36 cellular contexts compared by ENCODE assay signal in the genomic region with DNA sequence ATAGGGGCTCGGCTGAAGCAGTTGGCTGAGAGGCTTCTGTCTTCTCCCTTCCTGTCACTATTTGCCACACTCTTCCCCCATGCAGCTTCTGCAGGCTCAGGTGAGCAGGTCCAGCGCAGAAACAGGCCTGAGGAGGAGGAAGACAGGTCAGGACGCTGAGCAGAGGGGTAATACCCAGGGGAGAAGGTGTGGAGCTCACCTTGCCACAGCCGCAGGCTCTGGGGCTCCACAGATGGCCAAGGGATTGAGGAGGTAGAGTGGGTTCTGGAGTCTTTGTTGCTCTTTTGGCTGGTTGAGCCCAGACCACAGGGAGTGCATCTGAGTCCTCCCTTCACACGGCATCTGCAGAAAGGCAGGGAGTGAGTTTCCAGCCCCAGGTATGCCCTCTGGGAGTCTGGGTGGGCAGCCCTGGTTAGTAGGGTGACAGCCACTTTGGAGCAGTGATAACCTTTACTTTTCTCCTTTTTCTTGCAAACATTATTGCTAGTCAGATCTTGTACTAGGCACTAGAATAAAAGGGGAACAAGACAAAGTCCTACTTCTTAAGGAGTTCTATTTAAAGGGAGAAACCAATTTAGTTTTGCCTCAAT. TPM values are rescaled to one million over a fixed set of nuclear protein-coding genes. Genes with fewer than 3 reads are reported as not detected.
DNase-seq lines count a peak whose midpoint lies in the region; ATAC-seq and TF ChIP-seq lines count a peak whose summit lies in the region.
"Had no signal": no experiment of that assay in that cellular context is flagged by ENCODE, and none has a peak within 500 bp of the region (broad histone marks: within the 10 kb centered on the region; RNA-seq: fewer than 3 reads in every experiment).

No MANE protein-coding gene starts in this region.

- no peak overlapping the region for H2BK15ac ChIP-seq in mesendoderm (replicated peaks; ENCODE audit: low read depth)

- H3K9me3 ChIP-seq in neural progenitor cell (ENCODE audit: low read depth), result no peaks in the 10 kb centered on the region
- H3K9me3 ChIP-seq: Caco-2, MG63, psoas muscle, transverse colon had no signal

- no peak overlapping the region for H2AK5ac ChIP-seq in mesendoderm (ENCODE audit: low read length)

- H3K27me3 Mint-ChIP-seq in Calu3 (ENCODE audit: unreplicated experiment) (no peaks in the 10 kb centered on the region), GM23338 (ENCODE audit: insufficient read depth, low read depth, poor library complexity) (peaks cover 3% of the 10 kb centered on the region), neural progenitor cell (ENCODE audit: insufficient read depth, low read depth) (peaks cover 3% of the 10 kb centered on the region)
- no peaks in the 10 kb centered on the region for H3K27me3 Mint-ChIP-seq in activated T-helper 17 cell treated with anti-CD3 and anti-CD28 coated beads, Interleukin-2, amount 50 U/mL, for 72 hours
- H3K27me3 Mint-ChIP-seq: activated CD4-positive, alpha-beta T cell treated with anti-CD3 and anti-CD28 coated beads, Interleukin-2, amount 10 ng/mL, durations not matched to agents 24 days and 14 days; dendritic cell treated with granulocyte-macrophage colony-stimulating factor and Interleukin-4, amounts not matched to agents 40 ng/mL and 50 ng/mL, for 4 days had no signal

- no peak overlapping the region for H3K23ac ChIP-seq in mesendoderm (ENCODE audit: low read length)

- H3K4me2 ChIP-seq in GM23338 (no peak overlapping the region), neural progenitor cell (no peak overlapping the region), mesendoderm (ENCODE audit: low read length) (no peak overlapping the region)
- H3K4me2 ChIP-seq: PC-9 had no signal

- no peaks in the 10 kb centered on the region for H3K27me3 ChIP-seq in GM23338 (ENCODE audit: insufficient read depth)
- H3K27me3 ChIP-seq in neural progenitor cell, result no peaks in the 10 kb centered on the region
- H3K27me3 ChIP-seq in mesendoderm (ENCODE audit: insufficient read depth, low read length, poor library complexity), result no peaks in the 10 kb centered on the region
- H3K27me3 ChIP-seq: MG63, transverse colon had no signal

- H3K27ac Mint-ChIP-seq in Calu3 (ENCODE audit: unreplicated experiment), result peak overlapping the region; percentile 10
- H3K27ac Mint-ChIP-seq in GM23338, result no peak overlapping the region
- H3K27ac Mint-ChIP-seq in activated T-helper 17 cell treated with anti-CD3 and anti-CD28 coated beads, Interleukin-2, amount 50 U/mL, for 72 hours, result peak overlapping the region; percentile 18
- no peak overlapping the region for H3K27ac Mint-ChIP-seq in neural progenitor cell
- H3K27ac Mint-ChIP-seq: activated CD4-positive, alpha-beta T cell treated with anti-CD3 and anti-CD28 coated beads, Interleukin-2, amount 10 ng/mL, durations not matched to agents 24 days and 14 days; dendritic cell treated with granulocyte-macrophage colony-stimulating factor and Interleukin-4, amounts not matched to agents 40 ng/mL and 50 ng/mL, for 4 days had no signal

- H3K4me3 Mint-ChIP-seq in Calu3 (ENCODE audit: low read depth, unreplicated experiment) (no peak overlapping the region), GM23338 (no peak overlapping the region), neural progenitor cell (no peak overlapping the region)
- H3K4me3 Mint-ChIP-seq in activated T-helper 17 cell treated with anti-CD3 and anti-CD28 coated beads, Interleukin-2, amount 50 U/mL, for 72 hours, result no peak overlapping the region
- H3K4me3 Mint-ChIP-seq: activated CD4-positive, alpha-beta T cell treated with anti-CD3 and anti-CD28 coated beads, Interleukin-2, amount 10 ng/mL, durations not matched to agents 24 days and 14 days; dendritic cell treated with granulocyte-macrophage colony-stimulating factor and Interleukin-4, amounts not matched to agents 40 ng/mL and 50 ng/mL, for 4 days had no signal

- H3K4ac ChIP-seq in mesendoderm (ENCODE audit: low read depth, low read length), result no peak overlapping the region

- no peak overlapping the region for H3K18ac ChIP-seq in mesendoderm (ENCODE audit: low read length)

- H3K4me1 Mint-ChIP-seq in Calu3 (ENCODE audit: low read depth, unreplicated experiment) (no peaks in the 10 kb centered on the region), GM23338 (peaks cover 4% of the 10 kb centered on the region; the same call in 2 of the 3 replicates), neural progenitor cell (peaks cover 6% of the 10 kb centered on the region)
- peaks cover 7% of the 10 kb centered on the region for H3K4me1 Mint-ChIP-seq in activated T-helper 17 cell treated with anti-CD3 and anti-CD28 coated beads, Interleukin-2, amount 50 U/mL, for 72 hours

- H3K56ac ChIP-seq in mesendoderm (ENCODE audit: low read length), result no peak overlapping the region

- WGBS in mesendoderm (ENCODE audit: extremely low coverage, insufficient coverage, low lambda C conversion rate), result no CpG with 5 or more reads among the region's 5 CpGs

- no peaks in the 10 kb centered on the region for H3K79me1 ChIP-seq in mesendoderm (ENCODE audit: low read length)

- ATAC-seq in GM23338, result no peak
- no peak for ATAC-seq in activated T-helper 17 cell treated with anti-CD3 and anti-CD28 coated beads, Interleukin-2, amount 50 U/mL, for 72 hours (replicated peaks)
- ATAC-seq: esophagus mucosa, left lobe of liver, psoas muscle had no signal

- H2BK120ac ChIP-seq in mesendoderm (ENCODE audit: low read depth, low read length), result no peak overlapping the region

- peaks cover 3% of the 10 kb centered on the region for H4K20me1 ChIP-seq in GM23338 (replicated peaks; ENCODE audit: insufficient read depth)
- peaks cover 3% of the 10 kb centered on the region for H4K20me1 ChIP-seq in neural progenitor cell (ENCODE audit: low read depth)

- H3K4me3 ChIP-seq in GM23338, result no peak overlapping the region
- H3K4me3 ChIP-seq in neural progenitor cell, result no peak overlapping the region
- H3K4me3 ChIP-seq in mesendoderm (ENCODE audit: low read length), result no peak overlapping the region
- H3K4me3 ChIP-seq: MG63, PC-9, psoas muscle, transverse colon had no signal

- H4K8ac ChIP-seq in mesendoderm (ENCODE audit: low read depth, low read length), result no peak overlapping the region

- no TSS peak for BruUV-seq in Calu3 (replicated peaks; lab: Mats Ljungman, UMichigan)

- CTCF ChIA-PET in Calu3 (lab: Charles Lee), result interaction anchor here (0.7 kb wide), 1 partner anchor 27 kb away, joined by 3 read pairs; a partner anchor contains a TSS

- H3K27ac ChIP-seq in GM23338 (ENCODE audit: low read depth), result peak overlapping the region; percentile 39; the same call in 1 of the 2 replicates
- H3K27ac ChIP-seq in neural progenitor cell, result peak overlapping the region; percentile 53
- no peak overlapping the region for H3K27ac ChIP-seq in mesendoderm (ENCODE audit: low read depth, low read length)
- H3K27ac ChIP-seq: PC-9, psoas muscle, transverse colon had no signal

- no peak overlapping the region for H2AFZ ChIP-seq in GM23338
- no peak overlapping the region for H2AFZ ChIP-seq in neural progenitor cell (replicated peaks)
- H2AFZ ChIP-seq: PC-9 had no signal

- H3K9ac ChIP-seq in neural progenitor cell (no peak overlapping the region), mesendoderm (ENCODE audit: low read length) (no peak overlapping the region)

- no peaks in the 10 kb centered on the region for H3K4me1 ChIP-seq in GM23338 (ENCODE audit: insufficient read depth)
- H3K4me1 ChIP-seq in neural progenitor cell, result peaks cover 3% of the 10 kb centered on the region
- no peaks in the 10 kb centered on the region for H3K4me1 ChIP-seq in mesendoderm (ENCODE audit: control insufficient read depth, low read depth, low read length)
- H3K4me1 ChIP-seq: Caco-2, psoas muscle, transverse colon had no signal

- H3K79me2 ChIP-seq in GM23338 (replicated peaks; ENCODE audit: insufficient read depth) (no peaks in the 10 kb centered on the region), neural progenitor cell (ENCODE audit: low read depth) (peaks cover under 1% of the 10 kb centered on the region), mesendoderm (ENCODE audit: control insufficient read depth, insufficient read depth, low read length) (no peaks in the 10 kb centered on the region)

- H3K36me3 Mint-ChIP-seq in Calu3 (ENCODE audit: insufficient read depth, unreplicated experiment), result peaks cover 42% of the 10 kb centered on the region
- H3K36me3 Mint-ChIP-seq in GM23338 (ENCODE audit: low read depth), result peaks cover 60% of the 10 kb centered on the region
- H3K36me3 Mint-ChIP-seq in activated T-helper 17 cell treated with anti-CD3 and anti-CD28 coated beads, Interleukin-2, amount 50 U/mL, for 72 hours (ENCODE audit: low read depth), result peaks cover 55% of the 10 kb centered on the region
- peaks cover 22% of the 10 kb centered on the region for H3K36me3 Mint-ChIP-seq in neural progenitor cell

- no peak overlapping the region for H4K5ac ChIP-seq in mesendoderm (ENCODE audit: low read length)

- intact Hi-C loops in Calu3 (cut with micrococcal nuclease; ENCODE audit: unreplicated experiment), result no loop called here

- H3F3A ChIP-seq in GM23338 (replicated peaks; ENCODE audit: low read depth) (peaks cover 14% of the 10 kb centered on the region), neural progenitor cell (ENCODE audit: low read depth) (peaks cover 18% of the 10 kb centered on the region)

- DNase-seq in Calu3, result no peak
- DNase-seq in GM23338 (ENCODE audit: low spot score), result no peak
- no peak for DNase-seq in neural progenitor cell (ENCODE audit: low spot score)
- DNase-seq in NCI-H446 treated with DMSO at 0.1 percent for 48 hours (lab: John Stamatoyannopoulos, UW), result no peak
- no peak for DNase-seq in retina
- no peak for DNase-seq in mesendoderm
- DNase-seq: activated CD4-positive, alpha-beta T cell treated with anti-CD3 and anti-CD28 coated beads, Interleukin-2, amount 10 ng/mL, durations not matched to agents 24 days and 14 days; activated CD8-positive, alpha-beta memory T cell treated with anti-CD3 and anti-CD28 coated beads for 24 hours; activated gamma-delta T cell; C1 segment of cervical spinal cord; Caco-2; caudate nucleus; DMS79; GDM1; KG1; MG63; NCI-H1105; NCI-H187; NCI-H524; NK-92 treated with Interleukin-12 subunit alpha and Interleukin-12 subunit beta, amount 100 ng/mL, for 24 hours; nucleus accumbens; PC-9; psoas muscle; SHP77; stimulated activated CD4-positive, alpha-beta T cell treated with anti-CD3 and anti-CD28 coated beads, Interleukin-4, amount 100 ng/mL, for 1 hour; T-helper 9 cell; transverse colon had no signal

- TF ChIP-seq CTCF in Calu3 (IDR thresholded peaks at IDR 0.05; ENCODE audit: unreplicated experiment), result no peak
- TF ChIP-seq CTCF in GM23338 (conservative IDR thresholded peaks at IDR 0.05; ENCODE audit: low read depth in 2 of 2), result no peak
- no peak for TF ChIP-seq CTCF in neural progenitor cell (IDR thresholded peaks at IDR 0.05)

- H3K9me2 ChIP-seq in GM23338 (ENCODE audit: insufficient read depth), result no peaks in the 10 kb centered on the region

- H3K9me3 Mint-ChIP-seq in Calu3 (ENCODE audit: low read depth, unreplicated experiment) (no peaks in the 10 kb centered on the region), GM23338 (no peaks in the 10 kb centered on the region), neural progenitor cell (no peaks in the 10 kb centered on the region)
- no peaks in the 10 kb centered on the region for H3K9me3 Mint-ChIP-seq in activated T-helper 17 cell treated with anti-CD3 and anti-CD28 coated beads, Interleukin-2, amount 50 U/mL, for 72 hours
- H3K9me3 Mint-ChIP-seq: activated CD4-positive, alpha-beta T cell treated with anti-CD3 and anti-CD28 coated beads, Interleukin-2, amount 10 ng/mL, durations not matched to agents 24 days and 14 days; dendritic cell treated with granulocyte-macrophage colony-stimulating factor and Interleukin-4, amounts not matched to agents 40 ng/mL and 50 ng/mL, for 4 days had no signal

- peaks cover 38% of the 10 kb centered on the region for H3K36me3 ChIP-seq in GM23338 (ENCODE audit: insufficient read depth)
- peaks cover 3% of the 10 kb centered on the region for H3K36me3 ChIP-seq in neural progenitor cell
- H3K36me3 ChIP-seq in mesendoderm (ENCODE audit: control insufficient read depth, insufficient read depth, low read length), result peaks cover 13% of the 10 kb centered on the region

- H2BK5ac ChIP-seq in mesendoderm (ENCODE audit: low read length), result no peak overlapping the region

RNA-seq across cellular contexts. Expression of a gene that starts 9.7 kb away (rescaled TPM):
- 178 and 186 TPM in 2 replicates for total RNA-seq in Calu3 (2022)
- 249 and 274 TPM in 2 replicates for total RNA-seq in GM23338 (2014; rRNA removed; shearing (Covaris generic))
- polyA plus RNA-seq in GM23338 (2016; fragmentation: Nextera tagmentation; extraction: Ambion mirVana), result 224 and 228 TPM in 2 replicates
- 100 to 1,000 TPM; 203 to 303 TPM for total RNA-seq in activated T-helper 17 cell treated with anti-CD3 and anti-CD28 coated beads, Interleukin-2, amount 50 U/mL, for 72 hours
- 204 and 220 TPM in 2 replicates for total RNA-seq in neural progenitor cell (ENCODE audit: low replicate concordance)
- polyA plus RNA-seq in mesendoderm (2013, experiment 1 of 2), result 199 TPM
- 201 TPM for polyA plus RNA-seq in mesendoderm (2013, experiment 2 of 2)

RNA-seq across cellular contexts. Expression of a gene that starts 9.8 kb away (rescaled TPM):
- 31.6 and 35.5 TPM in 2 replicates for total RNA-seq in Calu3 (2022)
- total RNA-seq in GM23338 (2014; rRNA removed; shearing (Covaris generic)), result 4.7 and 7.7 TPM in 2 replicates
- polyA plus RNA-seq in GM23338 (2016; fragmentation: Nextera tagmentation; extraction: Ambion mirVana), result 8.1 and 8.2 TPM in 2 replicates
- total RNA-seq in activated T-helper 17 cell treated with anti-CD3 and anti-CD28 coated beads, Interleukin-2, amount 50 U/mL, for 72 hours, result 10 to 100 TPM; 11.4 to 12.9 TPM
- total RNA-seq in neural progenitor cell (ENCODE audit: low replicate concordance), result 6.0 and 13.7 TPM in 2 replicates
- 7.2 TPM for polyA plus RNA-seq in mesendoderm (2013, experiment 1 of 2)
- 7.4 TPM for polyA plus RNA-seq in mesendoderm (2013, experiment 2 of 2)

RNA-seq across cellular contexts. Expression of a gene that starts 15.1 kb away (rescaled TPM):
- total RNA-seq in Calu3 (2022), result 1.5 and 1.8 TPM in 2 replicates
- 0.31 TPM in 1 of 2 replicates, not detected in the other for total RNA-seq in GM23338 (2014; rRNA removed; shearing (Covaris generic))
- polyA plus RNA-seq in GM23338 (2016; fragmentation: Nextera tagmentation; extraction: Ambion mirVana), result 2.2 TPM in 2 replicates
- total RNA-seq in activated T-helper 17 cell treated with anti-CD3 and anti-CD28 coated beads, Interleukin-2, amount 50 U/mL, for 72 hours, result 1 to 10 TPM in 1 of 2 donors, under 1 TPM in 1; 0.99 to 1.1 TPM
- total RNA-seq in neural progenitor cell (ENCODE audit: low replicate concordance), result 0.17 and 5.3 TPM in 2 replicates
- 0.65 TPM for polyA plus RNA-seq in mesendoderm (2013, experiment 1 of 2)
- 0.62 TPM for polyA plus RNA-seq in mesendoderm (2013, experiment 2 of 2)

RNA-seq across cellular contexts. Expression of a gene that starts 19.1 kb away (rescaled TPM):
- 0.66 and 0.88 TPM in 2 replicates for total RNA-seq in Calu3 (2022)
- 69.4 and 86.6 TPM in 2 replicates for total RNA-seq in GM23338 (2014; rRNA removed; shearing (Covaris generic))
- 33.2 and 37.5 TPM in 2 replicates for polyA plus RNA-seq in GM23338 (2016; fragmentation: Nextera tagmentation; extraction: Ambion mirVana)
- 100 to 1,000 TPM; 228 to 323 TPM for total RNA-seq in activated T-helper 17 cell treated with anti-CD3 and anti-CD28 coated beads, Interleukin-2, amount 50 U/mL, for 72 hours
- total RNA-seq in neural progenitor cell (ENCODE audit: low replicate concordance), result 0.32 and 0.77 TPM in 2 replicates
- 19.6 TPM for polyA plus RNA-seq in mesendoderm (2013, experiment 1 of 2)
- polyA plus RNA-seq in mesendoderm (2013, experiment 2 of 2), result 20.3 TPM
- total RNA-seq: myocyte had no signal

RNA-seq across cellular contexts. Expression of a gene that starts 23.0 kb away (rescaled TPM):
- total RNA-seq in Calu3 (2022) (not detected in 2 replicates), neural progenitor cell (ENCODE audit: low replicate concordance) (not detected in 2 replicates)
- total RNA-seq in GM23338 (2014; rRNA removed; shearing (Covaris generic)), result not detected in 2 replicates
- 0.21 and 0.42 TPM in 2 replicates for polyA plus RNA-seq in GM23338 (2016; fragmentation: Nextera tagmentation; extraction: Ambion mirVana)
- under 1 TPM; 0.28 to 0.37 TPM for total RNA-seq in activated T-helper 17 cell treated with anti-CD3 and anti-CD28 coated beads, Interleukin-2, amount 50 U/mL, for 72 hours
- polyA plus RNA-seq in mesendoderm (2013, experiment 1 of 2), result not detected
- polyA plus RNA-seq in mesendoderm (2013, experiment 2 of 2), result not detected
- total RNA-seq: astrocyte, Caco-2, esophagus mucosa, fibroblast of villous mesenchyme, H1, left lobe of liver, mesenteric fat pad, PC-9, psoas muscle, transverse colon had no signal
- polyA plus RNA-seq: H1 had no signal

Comparison
In these comparisons a context has a peak if more than half of its experiments do, and no peak if none do; other contexts are left out.
1. H3K27ac Mint-ChIP-seq: peak in Calu3 (single experiment) and activated T-helper 17 cell treated with anti-CD3 and anti-CD28 coated beads, Interleukin-2, amount 50 U/mL, for 72 hours (single experiment); none in GM23338 (single experiment) and neural progenitor cell (single experiment).